In the genomic region with DNA sequence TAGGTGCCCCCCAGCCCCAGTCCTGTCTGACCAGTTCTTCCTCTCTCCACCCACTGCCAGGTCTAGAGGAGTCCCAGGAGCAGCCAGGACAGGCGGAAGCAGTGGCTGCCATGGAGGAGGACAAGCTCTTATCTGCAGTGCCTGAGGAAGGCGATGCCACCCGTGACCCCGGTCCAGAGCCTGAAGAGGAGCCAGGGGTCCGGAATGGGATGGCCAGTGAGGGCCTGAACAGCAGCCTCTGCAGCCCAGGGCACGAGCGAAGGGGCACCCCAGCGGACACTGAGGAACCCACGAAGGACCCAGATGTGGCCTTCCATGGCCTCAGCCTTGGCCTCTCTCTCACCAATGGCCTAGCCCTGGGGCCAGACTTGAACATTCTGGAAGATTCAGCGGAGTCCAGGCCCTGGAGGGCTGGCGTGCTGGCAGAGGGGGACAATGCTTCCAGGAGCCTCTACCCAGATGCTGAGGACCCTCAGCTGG, we compare ENCODE assay signal across 25 cellular contexts. TPM values are rescaled to one million over a fixed set of nuclear protein-coding genes. Genes with fewer than 3 reads are reported as not detected.
"Had no signal": no experiment of that assay in that cellular context is flagged by ENCODE, and none has a peak within 500 bp of the region (broad histone marks: within the 10 kb centered on the region; RNA-seq: fewer than 3 reads in every experiment).

No MANE protein-coding gene starts in this region.

- H3K9me3 Mint-ChIP-seq: activated B cell treated with CpG ODN at 0.5 μM for 24 hours; activated CD4-positive, alpha-beta T cell treated with anti-CD3 and anti-CD28 coated beads, Interleukin-2, amount 10 ng/mL, durations not matched to agents 24 days and 14 days; activated naive CD4-positive, alpha-beta T cell treated with anti-CD3 and anti-CD28 coated beads, Interleukin-2, amount 50 U/mL, for 72 hours; activated naive CD8-positive, alpha-beta T cell treated with anti-CD3 and anti-CD28 coated beads, Interleukin-2, amount 50 U/mL, for 24 hours; activated T-cell treated with anti-CD3 and anti-CD28 coated beads, Interleukin-2, amount 50 U/mL, for 24 hours; brain; T-cell had no signal

- H3K4me3 Mint-ChIP-seq: activated B cell treated with CpG ODN at 0.5 μM for 24 hours; activated CD4-positive, alpha-beta T cell treated with anti-CD3 and anti-CD28 coated beads, Interleukin-2, amount 10 ng/mL, durations not matched to agents 24 days and 14 days; activated CD8-positive, alpha-beta memory T cell treated with anti-CD3 and anti-CD28 coated beads, Interleukin-2, amount 10 ng/mL, durations not matched to agents 7 days and 5 days; activated naive CD8-positive, alpha-beta T cell treated with anti-CD3 and anti-CD28 coated beads, Interleukin-2, amount 50 U/mL, for 24 hours; activated T-cell treated with anti-CD3 and anti-CD28 coated beads, Interleukin-2, amount 50 U/mL, for 24 hours; brain; T-cell had no signal

- H3K9me3 ChIP-seq: Peyer's patch had no signal

- H3K4me1 Mint-ChIP-seq: activated B cell treated with CpG ODN at 0.5 μM for 24 hours; activated CD4-positive, alpha-beta T cell treated with anti-CD3 and anti-CD28 coated beads, Interleukin-2, amount 10 ng/mL, durations not matched to agents 24 days and 14 days; activated CD8-positive, alpha-beta memory T cell treated with anti-CD3 and anti-CD28 coated beads, Interleukin-2, amount 10 ng/mL, durations not matched to agents 7 days and 5 days; activated naive CD8-positive, alpha-beta T cell treated with anti-CD3 and anti-CD28 coated beads, Interleukin-2, amount 50 U/mL, for 24 hours; T-cell had no signal

- H3K27me3 Mint-ChIP-seq: activated CD8-positive, alpha-beta memory T cell treated with anti-CD3 and anti-CD28 coated beads, Interleukin-2, amount 10 ng/mL, durations not matched to agents 7 days and 5 days; brain had no signal

- DNase-seq: activated B cell treated with CpG ODN at 0.5 μM for 24 hours; activated CD4-positive, alpha-beta T cell treated with anti-CD3 and anti-CD28 coated beads for 1 hour; activated effector memory CD4-positive, alpha-beta T cell treated with anti-CD3 and anti-CD28 coated beads, Interleukin-2, amount 50 U/mL, for 16 hours; activated naive CD4-positive, alpha-beta T cell treated with Interleukin-2 at 50 U/mL for 16 hours; activated T-cell treated with anti-CD3 and anti-CD28 coated beads, Interleukin-2, amount 50 U/mL, for 24 hours; amniotic stem cell; Karpas-422; NCI-H1105 treated with DMSO at 0.1 percent for 48 hours; NCI-H146; NCI-H187 treated with DMSO at 0.1 percent for 48 hours; NCI-H2081 treated with DMSO at 0.1 percent for 48 hours; NCI-H446; NCI-H524; SIG-M5 had no signal

- H3K4me1 ChIP-seq: Peyer's patch had no signal

- H3K27ac ChIP-seq: Peyer's patch, RWPE1 had no signal

- H3K27ac Mint-ChIP-seq: activated B cell treated with CpG ODN at 0.5 μM for 24 hours; activated CD4-positive, alpha-beta T cell treated with anti-CD3 and anti-CD28 coated beads, Interleukin-2, amount 10 ng/mL, durations not matched to agents 24 days and 14 days; activated CD8-positive, alpha-beta memory T cell treated with anti-CD3 and anti-CD28 coated beads, Interleukin-2, amount 10 ng/mL, durations not matched to agents 7 days and 5 days; activated naive CD4-positive, alpha-beta T cell treated with anti-CD3 and anti-CD28 coated beads, Interleukin-2, amount 50 U/mL, for 72 hours; activated naive CD8-positive, alpha-beta T cell treated with anti-CD3 and anti-CD28 coated beads, Interleukin-2, amount 50 U/mL, for 24 hours; activated T-cell treated with anti-CD3 and anti-CD28 coated beads, Interleukin-2, amount 50 U/mL, for 24 hours; T-cell had no signal

- H3K36me3 Mint-ChIP-seq: activated CD8-positive, alpha-beta memory T cell treated with anti-CD3 and anti-CD28 coated beads, Interleukin-2, amount 10 ng/mL, durations not matched to agents 7 days and 5 days; activated naive CD4-positive, alpha-beta T cell treated with anti-CD3 and anti-CD28 coated beads, Interleukin-2, amount 50 U/mL, for 72 hours; T-cell had no signal

- H3K36me3 ChIP-seq: Peyer's patch had no signal

- FAIRE-seq: astrocyte, K562, TTC549 had no signal

- H3K27me3 ChIP-seq: Peyer's patch had no signal

- H3K4me3 ChIP-seq: K562, Peyer's patch had no signal

RNA-seq across cellular contexts. Expression of gene PSD2, which starts 13.8 kb away (rescaled TPM):
- total RNA-seq: activated B cell treated with CpG ODN at 0.5 μM for 24 hours; activated CD4-positive, alpha-beta T cell treated with anti-CD3 and anti-CD28 coated beads, Interleukin-2, amount 10 ng/mL, durations not matched to agents 24 days and 14 days; activated CD8-positive, alpha-beta memory T cell treated with anti-CD3 and anti-CD28 coated beads, Interleukin-2, amount 10 ng/mL, durations not matched to agents 7 days and 5 days; activated naive CD4-positive, alpha-beta T cell treated with anti-CD3 and anti-CD28 coated beads, Interleukin-2, amount 50 U/mL, for 72 hours; Peyer's patch had no signal
